In the genomic region with DNA sequence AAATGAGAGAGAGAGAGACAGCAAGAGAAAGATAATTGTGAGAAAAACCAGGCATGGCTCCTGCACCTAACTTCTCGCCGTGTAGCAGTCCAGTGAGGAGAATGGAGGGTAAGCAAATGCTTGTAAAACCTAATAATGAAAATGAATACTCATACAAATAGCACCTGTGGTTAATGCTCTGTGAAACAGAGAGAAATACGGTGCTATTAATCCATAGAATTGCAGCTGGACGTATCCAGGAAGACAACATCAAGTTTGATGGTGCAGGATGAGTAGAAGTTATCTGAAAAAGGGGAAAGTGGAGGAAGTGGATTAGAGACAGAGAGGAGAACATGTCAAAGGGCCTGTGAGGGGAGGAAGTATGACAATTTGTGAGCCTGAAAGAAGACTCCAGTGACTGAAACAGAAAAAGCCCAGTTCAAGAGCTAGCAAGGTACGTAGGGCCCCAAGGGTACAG, we compare ENCODE assay signal across 17 cellular contexts.
A peak's percentile ranks its signal among the peaks of the same experiment; 100 is the strongest.
DNase-seq lines count a peak whose midpoint lies in the region; ATAC-seq, FAIRE-seq and TF ChIP-seq lines count a peak whose summit lies in the region.
"Had no signal": no experiment of that assay in that cellular context is flagged by ENCODE, and none has a peak within 500 bp of the region (broad histone marks: within the 10 kb centered on the region; RNA-seq: fewer than 3 reads in every experiment).

No MANE protein-coding gene starts in this region.

- peak; percentile 54 for ATAC-seq in GM19372 (IDR thresholded peaks at IDR 0.05; ENCODE audit: low read depth, unreplicated experiment)
- peak; percentile 91 for ATAC-seq in HG02642 (IDR thresholded peaks at IDR 0.05; ENCODE audit: poor library complexity, unreplicated experiment)
- peak; percentile 84 for ATAC-seq in HG03280 (IDR thresholded peaks at IDR 0.05; ENCODE audit: unreplicated experiment)
- ATAC-seq: activated T-helper 17 cell treated with anti-CD3 and anti-CD28 coated beads, Interleukin-2, amount 50 U/mL, for 72 hours; left lung; WTC11 had no signal

- no peaks in the 10 kb centered on the region for H3K4me1 ChIP-seq in Caco-2
- H3K4me1 ChIP-seq: left lung had no signal

- POLR2A ChIA-PET in Caco-2 (lab: Charles Lee), result no interaction called here
- POLR2A ChIA-PET in HEK293T (lab: Yijun Ruan, JAX), result no interaction called here

- H3K9me3 ChIP-seq in Caco-2, result no peaks in the 10 kb centered on the region
- H3K9me3 ChIP-seq: left lung had no signal

- TF ChIP-seq CTCF in Caco-2 (IDR thresholded peaks at IDR 0.05; ENCODE audit: insufficient read depth in 1 of 2, low read depth in 1 of 2, low read length in 1 of 2, severe bottlenecking in 1 of 2, unreplicated experiment in 1 of 2), result no peak
- no peak for TF ChIP-seq CTCF in lower leg skin (IDR thresholded peaks at IDR 0.05)

- BruUV-seq in Caco-2 (replicated peaks; lab: Mats Ljungman, UMichigan), result no TSS peak

- H3K4me3 Mint-ChIP-seq in Caco-2 (ENCODE audit: unreplicated experiment), result no peak overlapping the region
- H3K4me3 Mint-ChIP-seq: activated T-helper 17 cell treated with anti-CD3 and anti-CD28 coated beads, Interleukin-2, amount 50 U/mL, for 72 hours; brain; neural crest cell; WTC11 had no signal

- no peaks in the 10 kb centered on the region for H3K36me3 Mint-ChIP-seq in Caco-2 (ENCODE audit: insufficient read depth, unreplicated experiment)
- H3K36me3 Mint-ChIP-seq: brain, WTC11 had no signal

- H3K27me3 Mint-ChIP-seq in Caco-2 (ENCODE audit: insufficient read depth, unreplicated experiment), result no peaks in the 10 kb centered on the region
- H3K27me3 Mint-ChIP-seq: activated T-helper 17 cell treated with anti-CD3 and anti-CD28 coated beads, Interleukin-2, amount 50 U/mL, for 72 hours had no signal

- no peaks in the 10 kb centered on the region for H3K36me3 ChIP-seq in Caco-2 (ENCODE audit: control insufficient read depth, insufficient read depth, low read length)
- H3K36me3 ChIP-seq: left lung had no signal

- no peaks in the 10 kb centered on the region for H3K9me3 Mint-ChIP-seq in Caco-2 (ENCODE audit: unreplicated experiment)
- H3K9me3 Mint-ChIP-seq: activated T-helper 17 cell treated with anti-CD3 and anti-CD28 coated beads, Interleukin-2, amount 50 U/mL, for 72 hours; brain; neural crest cell; WTC11 had no signal

- no peaks in the 10 kb centered on the region for H3K27me3 ChIP-seq in Caco-2 (replicated peaks; ENCODE audit: control insufficient read depth, insufficient read depth, low read length)
- H3K27me3 ChIP-seq: left lung had no signal

- DNase-seq in GM12892 (ENCODE audit: insufficient read length) (no peak), Caco-2 (no peak), HEK293T (ENCODE audit: extremely low spot score) (no peak), lower leg skin (ENCODE audit: low spot score in 2 of 2) (no peak), NCI-H2107 treated with DMSO at 0.1 percent for 48 hours (lab: John Stamatoyannopoulos, UW; ENCODE audit: unreplicated experiment) (no peak)
- DNase-seq: effector CD8-positive, alpha-beta T cell; left lung; NCI-H1436 treated with DMSO at 0.1 percent for 48 hours had no signal

- peak; percentile 50 for FAIRE-seq in GM12892 (lab: Jason Lieb, UNC)

- TF ChIP-seq POLR2A in GM12892 (IDR thresholded peaks at IDR 0.05; ENCODE audit: low read depth, low read length) (no peak), lower leg skin (IDR thresholded peaks at IDR 0.05) (no peak)

- CTCF ChIA-PET in Caco-2 (lab: Charles Lee) (no interaction called here), HEK293T (lab: Yijun Ruan, JAX) (no interaction called here)

- H3K4me1 Mint-ChIP-seq in Caco-2 (ENCODE audit: low read depth, unreplicated experiment), result no peaks in the 10 kb centered on the region
- H3K4me1 Mint-ChIP-seq: activated T-helper 17 cell treated with anti-CD3 and anti-CD28 coated beads, Interleukin-2, amount 50 U/mL, for 72 hours; brain; neural crest cell; WTC11 had no signal

- intact Hi-C loops in Caco-2 (cut with micrococcal nuclease; ENCODE audit: unreplicated experiment), result no loop called here
- intact Hi-C loops in lower leg skin (cut with DNase I; ENCODE audit: low total_unique reads), result no loop called here

- 57 to 80% methylated on average over 5 of the region's 5 CpGs for WGBS in lower leg skin, 2 donors

- H3K27ac Mint-ChIP-seq in Caco-2 (ENCODE audit: unreplicated experiment), result no peak overlapping the region
- H3K27ac Mint-ChIP-seq: activated T-helper 17 cell treated with anti-CD3 and anti-CD28 coated beads, Interleukin-2, amount 50 U/mL, for 72 hours; brain; WTC11 had no signal

- H3K4me3 ChIP-seq in Caco-2 (ENCODE audit: low read depth, low read length) (no peak overlapping the region), lower leg skin (ENCODE audit: low read depth, poor library complexity, severe bottlenecking) (no peak overlapping the region)
- H3K4me3 ChIP-seq: left lung, SK-N-MC, skin epidermis had no signal

TF ChIP-seq in HEK293T, 16 proteins besides CTCF, POLR2A, EP300 and RAD21:
- no peak for TF ChIP-seq SP1 (IDR thresholded peaks at IDR 0.05)
- no peak for TF ChIP-seq BHLHE40 (IDR thresholded peaks at IDR 0.05; ENCODE audit: borderline replicate concordance)
- TF ChIP-seq NFRKB (IDR thresholded peaks at IDR 0.05), result no peak
- TF ChIP-seq L3MBTL2 (conservative IDR thresholded peaks at IDR 0.05), result no peak
